ENCODE assay signal across 25 cellular contexts in the genomic region with DNA sequence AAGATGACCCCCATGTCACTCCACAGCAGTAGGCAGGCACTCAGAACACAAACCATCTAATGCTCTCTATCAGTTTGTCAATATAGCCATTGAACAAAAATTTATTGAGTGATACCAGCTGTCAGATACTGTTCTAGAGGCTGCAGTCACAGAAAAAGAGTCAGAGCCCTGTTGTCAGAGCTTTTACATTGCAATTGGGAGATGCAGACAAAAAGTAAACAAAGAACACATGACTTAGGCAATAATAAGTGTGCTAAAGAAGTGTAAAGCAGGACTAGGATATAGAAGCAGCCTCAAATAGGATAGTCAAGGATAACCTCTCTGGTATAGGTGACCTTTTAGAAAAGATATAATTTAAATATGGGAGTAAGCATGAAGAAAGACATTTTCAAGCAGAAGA. TPM values are rescaled to one million over a fixed set of nuclear protein-coding genes. Genes with fewer than 3 reads are reported as not detected.
"Had no signal": no experiment of that assay in that cellular context is flagged by ENCODE, and none has a peak within 500 bp of the region (broad histone marks: within the 10 kb centered on the region; RNA-seq: fewer than 3 reads in every experiment).

No MANE protein-coding gene starts in this region.

- FAIRE-seq: HTR-8/SVneo, RCC 7860 had no signal

- H3K36me3 ChIP-seq: SJSA1 had no signal

- H3K4me3 ChIP-seq: SJSA1, SK-N-MC had no signal

- DNase-seq: KBM-7, NCI-H1092, NCI-H1105 treated with DMSO at 0.1 percent for 48 hours, NCI-H1417 treated with DMSO at 0.1 percent for 48 hours, NCI-H146, NCI-H1694 treated with DMSO at 0.1 percent for 48 hours, NCI-H1930, NCI-H2081, NCI-H2107, NCI-H2171 treated with DMSO at 0.1 percent for 48 hours, NCI-H345, NCI-H446 treated with DMSO at 0.1 percent for 48 hours, NCI-H510A treated with DMSO at 0.1 percent for 48 hours, NCI-H526 treated with DMSO at 0.1 percent for 48 hours, NCI-H774, Right ventricle myocardium superior, RPMI8226, SIG-M5 had no signal

- H3K27ac ChIP-seq: HL-60, SJSA1, SK-N-MC had no signal

- H3K27me3 ChIP-seq: SJSA1 had no signal

- H3K9me3 ChIP-seq: SJSA1 had no signal

- H3K4me1 ChIP-seq: SJSA1 had no signal

RNA-seq across cellular contexts. Expression of a gene that starts 8.9 kb away (rescaled TPM):
- total RNA-seq: LHCN-M2, MCF 10A, Right ventricle myocardium superior, SJSA1 had no signal

RNA-seq across cellular contexts. Expression of a gene that starts 30.9 kb away (rescaled TPM):
- total RNA-seq: LHCN-M2, MCF 10A, Right ventricle myocardium superior, SJSA1 had no signal
